Comparison of ENCODE assay signal across 20 cellular contexts in genomic region chr6:118876814-118877213, GRCh38. TPM values are rescaled to one million over a fixed set of nuclear protein-coding genes. Genes with fewer than 3 reads are reported as not detected.
DNase-seq lines count a peak whose midpoint lies in the region; ATAC-seq and TF ChIP-seq lines count a peak whose summit lies in the region.
"Had no signal": no experiment of that assay in that cellular context is flagged by ENCODE, and none has a peak within 500 bp of the region (broad histone marks: within the 10 kb centered on the region; RNA-seq: fewer than 3 reads in every experiment).

No MANE protein-coding gene starts in this region.

- H3K9me3 Mint-ChIP-seq in HFFc6, result no peaks in the 10 kb centered on the region
- H3K9me3 Mint-ChIP-seq in stimulated activated memory B cell treated with anti-CD40 and anti-IgM and Interleukin-4, amounts not matched to agents 10 μg/mL and 1 μg/mL and 100 μg/mL, for 72 hours, result peaks cover 6% of the 10 kb centered on the region
- no peaks in the 10 kb centered on the region for H3K9me3 Mint-ChIP-seq in activated naive CD8-positive, alpha-beta T cell treated with anti-CD3 and anti-CD28 coated beads for 36 hours
- H3K9me3 Mint-ChIP-seq: activated CD4-positive, alpha-beta memory T cell treated with anti-CD3 and anti-CD28 coated beads for 36 hours had no signal

- ATAC-seq in mucosa of descending colon (no peak), GM21423 (IDR thresholded peaks at IDR 0.05; ENCODE audit: unreplicated experiment) (no peak)
- ATAC-seq in stimulated activated memory B cell treated with anti-CD40 and anti-IgM and Interleukin-4, amounts not matched to agents 10 μg/mL and 1 μg/mL and 100 μg/mL, for 72 hours, result no peak
- ATAC-seq: gastrocnemius medialis, K562 had no signal

- peaks cover 2% of the 10 kb centered on the region; the same call in 1 of the 2 replicates for H3K27me3 Mint-ChIP-seq in HFFc6 (ENCODE audit: insufficient read depth)
- H3K27me3 Mint-ChIP-seq in stimulated activated memory B cell treated with anti-CD40 and anti-IgM and Interleukin-4, amounts not matched to agents 10 μg/mL and 1 μg/mL and 100 μg/mL, for 72 hours, result no peaks in the 10 kb centered on the region
- H3K27me3 Mint-ChIP-seq in activated naive CD8-positive, alpha-beta T cell treated with anti-CD3 and anti-CD28 coated beads for 36 hours, result no peaks in the 10 kb centered on the region
- H3K27me3 Mint-ChIP-seq: activated CD4-positive, alpha-beta memory T cell treated with anti-CD3 and anti-CD28 coated beads for 36 hours; activated naive CD8-positive, alpha-beta T cell; CD8-positive, alpha-beta memory T cell had no signal

- peak overlapping the region; percentile 28; the same call in 1 of the 2 replicates for H3K27ac Mint-ChIP-seq in HFFc6
- no peak overlapping the region for H3K27ac Mint-ChIP-seq in stimulated activated memory B cell treated with anti-CD40 and anti-IgM and Interleukin-4, amounts not matched to agents 10 μg/mL and 1 μg/mL and 100 μg/mL, for 72 hours
- H3K27ac Mint-ChIP-seq in activated naive CD8-positive, alpha-beta T cell treated with anti-CD3 and anti-CD28 coated beads for 36 hours, result no peak overlapping the region
- H3K27ac Mint-ChIP-seq: activated CD4-positive, alpha-beta memory T cell treated with anti-CD3 and anti-CD28 coated beads for 36 hours; activated naive CD8-positive, alpha-beta T cell had no signal

- H3K4me1 Mint-ChIP-seq in HFFc6 (ENCODE audit: low read depth), result peaks cover 35% of the 10 kb centered on the region
- peaks cover 64% of the 10 kb centered on the region for H3K4me1 Mint-ChIP-seq in stimulated activated memory B cell treated with anti-CD40 and anti-IgM and Interleukin-4, amounts not matched to agents 10 μg/mL and 1 μg/mL and 100 μg/mL, for 72 hours
- H3K4me1 Mint-ChIP-seq in activated naive CD8-positive, alpha-beta T cell treated with anti-CD3 and anti-CD28 coated beads for 36 hours, result peaks cover 40% of the 10 kb centered on the region

- H3K4me3 Mint-ChIP-seq in HFFc6, result no peak overlapping the region
- no peak overlapping the region for H3K4me3 Mint-ChIP-seq in stimulated activated memory B cell treated with anti-CD40 and anti-IgM and Interleukin-4, amounts not matched to agents 10 μg/mL and 1 μg/mL and 100 μg/mL, for 72 hours
- no peak overlapping the region for H3K4me3 Mint-ChIP-seq in activated naive CD8-positive, alpha-beta T cell treated with anti-CD3 and anti-CD28 coated beads for 36 hours
- H3K4me3 Mint-ChIP-seq: activated CD4-positive, alpha-beta memory T cell treated with anti-CD3 and anti-CD28 coated beads for 36 hours; activated naive CD8-positive, alpha-beta T cell; CD8-positive, alpha-beta memory T cell had no signal

- peak overlapping the region; percentile 83 for H3K27ac ChIP-seq in brain microvascular endothelial cell
- H3K27ac ChIP-seq: gastrocnemius medialis, thyroid gland had no signal

- H3K4me3 ChIP-seq in AG04449 (ENCODE audit: low read depth, low read length) (no peak overlapping the region), brain microvascular endothelial cell (ENCODE audit: low read depth, low read length) (no peak overlapping the region), mucosa of descending colon (no peak overlapping the region)
- H3K4me3 ChIP-seq: gastrocnemius medialis, K562, thyroid gland had no signal

- no peaks in the 10 kb centered on the region for H3K4me1 ChIP-seq in mucosa of descending colon (ENCODE audit: low read depth)

- H3K36me3 Mint-ChIP-seq in HFFc6 (ENCODE audit: low read depth), result no peaks in the 10 kb centered on the region
- peaks cover 24% of the 10 kb centered on the region for H3K36me3 Mint-ChIP-seq in stimulated activated memory B cell treated with anti-CD40 and anti-IgM and Interleukin-4, amounts not matched to agents 10 μg/mL and 1 μg/mL and 100 μg/mL, for 72 hours
- H3K36me3 Mint-ChIP-seq in activated naive CD8-positive, alpha-beta T cell treated with anti-CD3 and anti-CD28 coated beads for 36 hours, result peaks cover 39% of the 10 kb centered on the region

- intact Hi-C loops in mucosa of descending colon (cut with DNase I, micrococcal nuclease), result no loop called here

- POLR2A ChIA-PET in AG04449 (lab: Yijun Ruan, JAX), result interaction anchor here (0.7 to 1.8 kb wide), 2 partner anchors 13 to 16 kb away, joined by 3 to 6 read pairs; partner anchors contain the start of gene ASF1A

- H3K27me3 ChIP-seq in brain microvascular endothelial cell (replicated peaks), result no peaks in the 10 kb centered on the region
- H3K27me3 ChIP-seq: gastrocnemius medialis, thyroid gland had no signal

- TF ChIP-seq CTCF in AG04449 (IDR thresholded peaks at IDR 0.05; ENCODE audit: insufficient read depth, low read length, missing control alignments), result no peak
- no peak for TF ChIP-seq CTCF in HFFc6 (IDR thresholded peaks at IDR 0.05)
- no peak for TF ChIP-seq CTCF in brain microvascular endothelial cell (IDR thresholded peaks at IDR 0.05; ENCODE audit: low read depth, low read length, missing control alignments)
- no peak for TF ChIP-seq CTCF in mucosa of descending colon (IDR thresholded peaks at IDR 0.05)

- in situ Hi-C loops in brain microvascular endothelial cell (cut with HindIII; ENCODE audit: low pct_ligation_motif_present, low sequenced_read_pairs), result no loop called here

- H3K36me3 ChIP-seq in brain microvascular endothelial cell (replicated peaks) (no peaks in the 10 kb centered on the region), mucosa of descending colon (ENCODE audit: low read depth) (no peaks in the 10 kb centered on the region)
- H3K36me3 ChIP-seq: gastrocnemius medialis, thyroid gland had no signal

- peak; percentile 40 for DNase-seq in AG04449 (ENCODE audit: low read depth, low spot score)
- DNase-seq in HFFc6, result peak; percentile 27
- DNase-seq in brain microvascular endothelial cell, result peak; percentile 77
- DNase-seq in iris pigment epithelial cell (ENCODE audit: low read depth), result peak; percentile 93
- no peak for DNase-seq in mucosa of descending colon
- DNase-seq in activated naive CD8-positive, alpha-beta T cell treated with anti-CD3 and anti-CD28 coated beads for 36 hours, result no peak
- DNase-seq: activated CD4-positive, alpha-beta memory T cell treated with anti-CD3 and anti-CD28 coated beads for 36 hours; CD8-positive, alpha-beta memory T cell; central memory CD4-positive, alpha-beta T cell; DND-41; effector CD8-positive, alpha-beta T cell; gastrocnemius medialis; NCI-H1048; NCI-H2081; NCI-H510A treated with DMSO at 0.1 percent for 48 hours; thyroid gland had no signal

- H3K9me3 ChIP-seq in mucosa of descending colon, result no peaks in the 10 kb centered on the region
- H3K9me3 ChIP-seq: gastrocnemius medialis, thyroid gland had no signal

- CTCF ChIA-PET in AG04449 (lab: Yijun Ruan, JAX), result interaction anchor here (1.3 to 2.4 kb wide), 2 partner anchors 18 to 32 kb away, joined by 3 to 10 read pairs; no protein-coding TSS in a partner anchor

RNA-seq across cellular contexts. Expression of gene ASF1A, which starts 17.1 kb away (rescaled TPM):
- 10 to 100 TPM; 17.3 to 25.9 (median 21.7) TPM for total RNA-seq in HFFc6 (2021; fragmentation: NEBNext Ultra II Directional; extraction: Animal tissue kit (Norgen Biotek cat#: 25700))
- 10 to 100 TPM; 14.3 to 22.2 (median 17.1) TPM for total RNA-seq in mucosa of descending colon
- total RNA-seq in activated naive CD8-positive, alpha-beta T cell treated with anti-CD3 and anti-CD28 coated beads for 36 hours, result 10 to 100 TPM; 39.9 to 42.7 TPM

RNA-seq across cellular contexts. Expression of gene MCM9, which starts 58.1 kb away (rescaled TPM):
- 1 to 10 TPM; 4.6 to 5.7 (median 5.0) TPM for total RNA-seq in HFFc6 (2021; fragmentation: NEBNext Ultra II Directional; extraction: Animal tissue kit (Norgen Biotek cat#: 25700))
- total RNA-seq in mucosa of descending colon, result 10 to 100 TPM; 15.7 to 26.3 (median 20.9) TPM
- total RNA-seq in activated naive CD8-positive, alpha-beta T cell treated with anti-CD3 and anti-CD28 coated beads for 36 hours, result 10 to 100 TPM; 20.0 to 20.3 TPM

Comparison
In these comparisons a context has a peak if more than half of its experiments do, and no peak if none do; other contexts are left out.
1. DNase-seq: peak in AG04449 (single experiment), HFFc6 (single experiment), brain microvascular endothelial cell (single experiment) and iris pigment epithelial cell (single experiment); none in mucosa of descending colon (0 of 3) and activated naive CD8-positive, alpha-beta T cell treated with anti-CD3 and anti-CD28 coated beads for 36 hours (single experiment).